In the genomic region with DNA sequence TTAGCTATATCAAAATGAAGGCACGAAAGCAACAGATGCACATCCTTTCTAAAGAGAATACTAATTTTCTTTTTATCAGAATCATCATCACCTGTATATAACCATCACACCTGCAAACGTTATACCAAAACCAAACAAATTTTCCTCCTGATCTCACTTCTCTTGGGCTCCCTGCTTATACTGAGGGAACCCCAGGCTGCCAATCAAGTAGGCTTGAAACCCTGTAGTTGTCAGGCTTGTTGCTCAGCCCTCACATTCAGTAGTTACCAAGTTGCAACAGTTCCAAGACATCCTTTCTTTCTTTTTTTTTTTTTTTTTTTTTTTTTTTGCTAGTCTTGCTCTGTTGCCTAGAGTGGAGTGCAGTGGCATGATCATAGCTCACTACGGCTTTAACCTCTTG, we compare ENCODE assay signal across 31 cellular contexts.
"Had no signal": no experiment of that assay in that cellular context is flagged by ENCODE, and none has a peak within 500 bp of the region (broad histone marks: within the 10 kb centered on the region; RNA-seq: fewer than 3 reads in every experiment).

No MANE protein-coding gene starts in this region.

- H3K4me1 ChIP-seq: foreskin keratinocyte had no signal

- H3K27ac ChIP-seq: adrenal gland, body of pancreas, esophagus muscularis mucosa, foreskin keratinocyte, gastrocnemius medialis, heart left ventricle, hepatocyte had no signal

- H3K9me3 ChIP-seq: adrenal gland, body of pancreas, esophagus muscularis mucosa, gastrocnemius medialis had no signal

- H3K4me3 ChIP-seq: adrenal gland, body of pancreas, esophagus muscularis mucosa, gastrocnemius medialis, heart left ventricle, hepatocyte had no signal

- H2AFZ ChIP-seq: hepatocyte had no signal

- H3K36me3 ChIP-seq: adrenal gland, esophagus muscularis mucosa, gastrocnemius medialis, heart left ventricle had no signal

- DNase-seq: activated CD4-positive, alpha-beta memory T cell treated with anti-CD3 and anti-CD28 coated beads, Interleukin-2, amount 10 ng/mL, durations not matched to agents 7 days and 5 days; activated CD4-positive, alpha-beta T cell treated with anti-CD3 and anti-CD28 coated beads for 1 hour; activated CD4-positive, alpha-beta T cell treated with anti-CD3 and anti-CD28 coated beads for 4 hours; activated CD4-positive, alpha-beta T cell treated with anti-CD3 and anti-CD28 coated beads, Interleukin-2, amount 10 ng/mL, durations not matched to agents 7 days and 5 days; activated CD4-positive, alpha-beta T cell treated with anti-CD3 and anti-CD28 coated beads, Interleukin-2, amount 50 U/mL, for 4 hours; activated CD8-positive, alpha-beta memory T cell treated with anti-CD3 and anti-CD28 coated beads, Interleukin-2, amount 50 U/mL, for 48 hours; activated effector memory CD4-positive, alpha-beta T cell treated with Interleukin-2 at 50 U/mL for 16 hours; activated naive CD4-positive, alpha-beta T cell treated with anti-CD3 and anti-CD28 coated beads for 36 hours; activated naive CD8-positive, alpha-beta T cell treated with anti-CD3 and anti-CD28 coated beads for 36 hours; activated naive CD8-positive, alpha-beta T cell treated with anti-CD3 and anti-CD28 coated beads, Interleukin-2, amount 50 U/mL, for 24 hours; activated T-cell treated with anti-CD3 and anti-CD28 coated beads for 4 hours; activated T-cell treated with anti-CD3 and anti-CD28 coated beads, Interleukin-2, amount 50 U/mL, for 24 hours; adrenal gland; amygdala; aorta; body of pancreas; caudate nucleus; cortex of kidney; dermis blood vessel endothelial cell; effector CD4-positive, alpha-beta T cell; effector memory CD8-positive, alpha-beta T cell; erythroblast; foreskin keratinocyte; gastrocnemius medialis; glutamatergic neuron; heart left ventricle; T-helper 2 cell had no signal

- ATAC-seq: activated naive CD8-positive, alpha-beta T cell treated with anti-CD3 and anti-CD28 coated beads, Interleukin-2, amount 50 U/mL, for 24 hours; activated T-helper 17 cell treated with anti-CD3 and anti-CD28 coated beads, Interleukin-2, amount 50 U/mL, for 72 hours; body of pancreas; effector memory CD8-positive, alpha-beta T cell; foreskin keratinocyte; gastrocnemius medialis; heart left ventricle had no signal

- H3K27me3 ChIP-seq: adrenal gland, body of pancreas, esophagus muscularis mucosa, foreskin keratinocyte, gastrocnemius medialis, heart left ventricle, hepatocyte had no signal

- FAIRE-seq: colon had no signal

- H3K4me2 ChIP-seq: hepatocyte had no signal
